1 cellular context compared by ENCODE assay signal in the genomic region with DNA sequence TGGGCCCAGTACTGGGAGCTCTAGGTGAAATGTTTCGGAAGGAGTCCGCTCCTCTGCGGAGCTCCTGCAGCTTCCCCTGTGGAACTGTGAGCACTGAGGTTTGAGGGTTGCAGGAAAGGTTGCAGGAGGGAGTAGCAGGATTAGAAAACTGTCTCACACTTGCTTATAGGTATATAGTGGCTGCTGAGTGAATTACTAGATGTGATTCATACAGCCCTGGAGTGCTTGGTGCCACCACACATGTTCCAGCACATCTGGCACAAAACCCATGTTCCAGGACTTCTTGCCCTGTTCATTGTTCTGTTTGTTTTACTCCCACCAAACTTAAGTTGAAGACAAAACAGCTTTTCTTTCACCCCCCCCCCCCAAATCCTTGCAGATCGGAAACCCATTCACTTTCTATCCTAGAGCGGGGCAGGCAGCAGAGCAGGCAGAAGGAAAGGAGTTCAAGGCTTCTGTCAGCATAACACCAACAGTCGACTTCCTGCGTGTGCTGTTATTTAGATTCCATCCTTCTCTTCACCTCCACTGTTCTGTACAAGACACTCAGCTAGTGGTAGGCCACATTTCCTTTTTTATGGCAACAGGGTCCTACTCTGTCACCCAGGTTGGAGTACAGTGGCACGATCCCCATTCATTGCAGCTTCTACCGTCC.
TF ChIP-seq lines count a peak whose summit lies in the region.

No MANE protein-coding gene starts in this region.

TF ChIP-seq in HCT116, 20 proteins besides CTCF, POLR2A, EP300 and RAD21:
- TF ChIP-seq CBX3 (IDR thresholded peaks at IDR 0.05; ENCODE audit: low read depth) (no peak), TCF7L2 (IDR thresholded peaks at IDR 0.05; ENCODE audit: borderline replicate concordance, extremely low read depth, insufficient read depth, insufficient read length) (no peak), SIN3A (IDR thresholded peaks at IDR 0.05; ENCODE audit: low read depth) (no peak), SP1 (IDR thresholded peaks at IDR 0.05; ENCODE audit: low read depth) (0 out of 2 replicates have a peak, but pooled peaks have one; percentile 4), FOSL1 (IDR thresholded peaks at IDR 0.05; ENCODE audit: low read depth) (no peak), ZNF274 (IDR thresholded peaks at IDR 0.05; ENCODE audit: low read depth, low read length) (no peak)
